ENCODE assay signal across 1 cellular context in the genomic region with DNA sequence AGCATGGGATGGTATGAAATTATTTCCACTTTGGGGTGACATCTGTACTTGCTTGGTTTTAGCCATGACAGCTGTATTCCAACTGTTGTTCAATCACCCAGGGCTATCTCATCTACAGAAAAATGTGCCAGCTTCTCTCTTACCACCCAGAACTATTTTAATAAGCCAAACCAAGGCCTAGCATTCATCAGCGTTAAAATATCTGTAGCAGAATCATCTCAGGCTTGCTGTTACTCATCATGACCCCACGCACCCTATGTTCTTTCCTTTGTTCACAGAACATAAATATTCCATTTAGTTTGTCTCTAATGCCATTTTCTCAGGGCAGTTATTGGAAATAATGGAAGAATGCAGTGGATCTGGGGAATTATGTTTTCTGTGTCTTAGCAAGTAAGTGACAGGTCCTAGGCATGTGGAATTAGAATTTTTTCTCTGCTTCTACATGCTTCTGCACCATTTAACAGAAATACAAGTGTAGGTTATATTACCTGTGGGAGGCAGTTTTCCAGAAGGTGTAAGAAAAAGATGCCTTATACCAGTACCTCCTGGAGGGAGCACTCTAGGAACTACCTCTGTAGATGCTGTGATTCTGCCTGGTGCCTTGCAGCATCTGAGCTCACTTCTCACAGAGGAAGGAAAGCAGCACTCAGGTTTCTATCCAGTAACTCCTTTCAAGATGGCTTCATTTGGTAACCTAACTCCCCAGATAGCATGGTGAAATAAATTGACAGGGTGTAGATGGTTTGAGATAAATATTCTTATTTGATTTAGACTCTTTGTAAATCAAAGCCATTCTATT.
TF ChIP-seq lines count a peak whose summit lies in the region.

No MANE protein-coding gene starts in this region.

TF ChIP-seq in SK-N-SH, 30 proteins besides CTCF, POLR2A, EP300 and RAD21 (continued from another document):
- TF ChIP-seq, protein P1, sequence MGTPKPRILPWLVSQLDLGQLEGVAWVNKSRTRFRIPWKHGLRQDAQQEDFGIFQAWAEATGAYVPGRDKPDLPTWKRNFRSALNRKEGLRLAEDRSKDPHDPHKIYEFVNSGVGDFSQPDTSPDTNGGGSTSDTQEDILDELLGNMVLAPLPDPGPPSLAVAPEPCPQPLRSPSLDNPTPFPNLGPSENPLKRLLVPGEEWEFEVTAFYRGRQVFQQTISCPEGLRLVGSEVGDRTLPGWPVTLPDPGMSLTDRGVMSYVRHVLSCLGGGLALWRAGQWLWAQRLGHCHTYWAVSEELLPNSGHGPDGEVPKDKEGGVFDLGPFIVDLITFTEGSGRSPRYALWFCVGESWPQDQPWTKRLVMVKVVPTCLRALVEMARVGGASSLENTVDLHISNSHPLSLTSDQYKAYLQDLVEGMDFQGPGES (IDR thresholded peaks at IDR 0.05; ENCODE audit: low read depth, low read length) = no peak
TF ChIP-seq in SK-N-SH: peak in this region for 9.
